In the genomic region with DNA sequence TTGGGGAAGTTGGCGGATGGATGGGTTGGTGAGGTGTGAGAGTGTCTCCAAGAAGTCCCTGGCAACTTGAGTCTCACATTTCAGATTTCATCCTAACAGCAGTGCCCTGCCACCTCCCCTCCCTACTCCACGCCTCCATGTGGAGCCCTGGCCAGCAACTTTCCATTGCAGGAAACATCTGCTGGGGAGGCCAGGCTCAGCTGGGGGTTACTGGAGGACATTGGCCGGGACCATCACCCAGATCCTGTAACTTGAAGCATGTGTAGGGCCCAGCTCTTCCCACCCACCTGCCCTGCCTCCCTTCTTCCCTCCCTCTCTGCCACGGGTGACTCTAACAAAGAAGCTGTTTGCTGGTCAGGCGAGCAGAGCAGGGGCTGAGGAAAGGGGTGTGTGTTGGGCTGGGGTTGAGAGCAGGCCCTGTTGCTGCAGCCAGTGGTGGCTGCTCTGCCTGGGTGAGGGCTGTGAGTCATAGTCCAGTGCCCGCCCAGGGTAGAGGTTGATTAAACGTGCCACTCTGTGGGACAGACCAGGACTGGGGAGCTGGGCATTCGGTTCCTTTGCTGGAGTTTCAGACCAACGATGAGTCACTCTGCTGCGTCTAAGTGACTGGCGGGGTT, we compare ENCODE assay signal across 12 cellular contexts.
DNase-seq lines count a peak whose midpoint lies in the region; ATAC-seq and TF ChIP-seq lines count a peak whose summit lies in the region.
"Had no signal": no experiment of that assay in that cellular context is flagged by ENCODE, and none has a peak within 500 bp of the region (broad histone marks: within the 10 kb centered on the region; RNA-seq: fewer than 3 reads in every experiment).

No MANE protein-coding gene starts in this region.

- intact Hi-C loops in HCT116 (cut with micrococcal nuclease), result no loop called here
- intact Hi-C loops in right cardiac atrium (cut with DNase I), result no loop called here

- H3K79me2 ChIP-seq in HCT116 (ENCODE audit: insufficient read depth, low read length) (no peaks in the 10 kb centered on the region), smooth muscle cell (ENCODE audit: low read depth) (no peaks in the 10 kb centered on the region)

- no peaks in the 10 kb centered on the region for H3K4me1 Mint-ChIP-seq in activated T-cell treated with anti-CD3 and anti-CD28 coated beads, Interleukin-2, amount 50 U/mL, for 24 hours (ENCODE audit: low read depth)

- H3K4me3 Mint-ChIP-seq in activated T-cell treated with anti-CD3 and anti-CD28 coated beads, Interleukin-2, amount 50 U/mL, for 24 hours, result no peak overlapping the region
- H3K4me3 Mint-ChIP-seq: activated T-cell treated with anti-CD3 and anti-CD28 coated beads, Interleukin-2, amount 50 U/mL, for 4 hours; neural crest cell had no signal

- H3K4me1 ChIP-seq in HCT116 (ENCODE audit: control insufficient read depth in 1 of 2, insufficient read depth in 2 of 2, low read length in 2 of 2) (peaks cover 12 to 13% of the 10 kb centered on the region in 2 experiments), right cardiac atrium (ENCODE audit: control insufficient read depth, insufficient read depth, low read length) (no peaks in the 10 kb centered on the region), smooth muscle cell (ENCODE audit: low read depth) (peaks cover 3% of the 10 kb centered on the region)

- BruUV-seq in HCT116 (replicated peaks; lab: Mats Ljungman, UMichigan), result no TSS peak

- no peaks in the 10 kb centered on the region for H3K9me2 ChIP-seq in HCT116 (ENCODE audit: insufficient read depth)

- H2AFZ ChIP-seq in HCT116 (ENCODE audit: low read depth, low read length, poor library complexity, severe bottlenecking) (no peak overlapping the region), smooth muscle cell (ENCODE audit: low read depth) (no peak overlapping the region)

- in situ Hi-C loops in KBM-7 (cut with MboI; ENCODE audit: low pct_unique_long_range_greater_than_20kb, low sequenced_read_pairs), result no loop called here

- TF ChIP-seq POLR2A in HCT116 (IDR thresholded peaks at IDR 0.05; ENCODE audit: borderline replicate concordance, extremely low read depth, insufficient read depth, insufficient read length), result no peak

- peak overlapping the region; percentile 57 for H3K4me2 ChIP-seq in HCT116 (ENCODE audit: low read length)
- no peak overlapping the region for H3K4me2 ChIP-seq in smooth muscle cell

- H3K36me3 Mint-ChIP-seq in activated T-cell treated with anti-CD3 and anti-CD28 coated beads, Interleukin-2, amount 50 U/mL, for 24 hours (ENCODE audit: low read depth), result peaks cover 28% of the 10 kb centered on the region

- H3K9ac ChIP-seq in HCT116 (ENCODE audit: low read length), result no peak overlapping the region
- no peak overlapping the region for H3K9ac ChIP-seq in smooth muscle cell (ENCODE audit: low read depth)

- ATAC-seq in HCT116, result peak; percentile 93
- ATAC-seq in right cardiac atrium, result peak; percentile 64 to 80
- no peak for ATAC-seq in GM18870 (IDR thresholded peaks at IDR 0.05; ENCODE audit: unreplicated experiment)

- H3K4me3 ChIP-seq in HCT116 (replicated peaks in 1 of 2; ENCODE audit: low read depth in 1 of 2, low read length in 2 of 2), result no peak overlapping the region
- no peak overlapping the region for H3K4me3 ChIP-seq in right cardiac atrium (ENCODE audit: low read length)
- H3K4me3 ChIP-seq in smooth muscle cell, result no peak overlapping the region
- H3K4me3 ChIP-seq: esophagus squamous epithelium had no signal

- H3K27ac Mint-ChIP-seq in activated T-cell treated with anti-CD3 and anti-CD28 coated beads, Interleukin-2, amount 50 U/mL, for 24 hours, result no peak overlapping the region

- TF ChIP-seq CTCF in HCT116 (IDR thresholded peaks at IDR 0.05 in 2 of 3, conservative IDR thresholded peaks at IDR 0.05 in 1 of 3; ENCODE audit: borderline replicate concordance in 1 of 3, insufficient read depth in 1 of 3, low read depth in 2 of 3, low read length in 2 of 3) (no peak), smooth muscle cell (IDR thresholded peaks at IDR 0.05; ENCODE audit: borderline replicate concordance, insufficient read depth, poor library complexity, severe bottlenecking) (no peak)

- 67% methylated on average over 11 of the region's 11 CpGs for WGBS in right cardiac atrium
- 47% methylated on average over 11 of the region's 11 CpGs for WGBS in smooth muscle cell (ENCODE audit: low lambda C conversion rate)

- TF ChIP-seq RAD21 in HCT116 (IDR thresholded peaks at IDR 0.05; ENCODE audit: low read depth), result no peak

- POLR2A ChIA-PET in HCT116 (lab: Charles Lee), result interaction anchor here (1.2 kb wide), 1 partner anchor 10 kb away, joined by 3 read pairs; no protein-coding TSS in a partner anchor

- RAD21 ChIA-PET in HCT116 (lab: Charles Lee; ENCODE audit: low non-redundant PET in 1 of 2, low total read pairs in 2 of 2, uncharacterized antibody in 2 of 2, unreplicated experiment in 2 of 2), result no interaction called here

- H3K9me3 Mint-ChIP-seq in activated T-cell treated with anti-CD3 and anti-CD28 coated beads, Interleukin-2, amount 50 U/mL, for 24 hours, result no peaks in the 10 kb centered on the region
- H3K9me3 Mint-ChIP-seq: activated T-cell treated with anti-CD3 and anti-CD28 coated beads, Interleukin-2, amount 50 U/mL, for 4 hours; neural crest cell had no signal

- H3K36me3 ChIP-seq in HCT116 (ENCODE audit: control insufficient read depth in 1 of 2, insufficient read depth in 2 of 2, low read length in 2 of 2) (no peaks in the 10 kb centered on the region), smooth muscle cell (ENCODE audit: low read depth) (no peaks in the 10 kb centered on the region)
- H3K36me3 ChIP-seq: esophagus squamous epithelium had no signal

- peak overlapping the region; percentile 33; the same call in 1 of the 2 replicates for H3K27ac ChIP-seq in HCT116 (ENCODE audit: low read depth, low read length)
- H3K27ac ChIP-seq in right cardiac atrium (ENCODE audit: low read length), result no peak overlapping the region
- no peak overlapping the region for H3K27ac ChIP-seq in smooth muscle cell (ENCODE audit: low read depth)
- H3K27ac ChIP-seq: esophagus squamous epithelium had no signal

- H4K20me1 ChIP-seq in HCT116 (ENCODE audit: insufficient read depth) (no peaks in the 10 kb centered on the region), smooth muscle cell (ENCODE audit: low read depth) (no peaks in the 10 kb centered on the region)

- CTCF ChIA-PET in HCT116 (lab: Charles Lee), result interaction anchor here (0.6 to 1.2 kb wide), 2 partner anchors 10 to 668 kb away, joined by 3 to 4 read pairs; no protein-coding TSS in a partner anchor

- DNase-seq in HCT116 (ENCODE audit: low read depth, low spot score) (peak; percentile 23), T1000 (lab: John Stamatoyannopoulos, UW) (peak; percentile 37), right cardiac atrium (peak in 1 of 3 donors; percentile 23), smooth muscle cell (lab: John Stamatoyannopoulos, UW; ENCODE audit: unreplicated experiment) (peak; percentile 8), KBM-7 (no peak)
- no peak for DNase-seq in activated T-cell treated with anti-CD3 and anti-CD28 coated beads, Interleukin-2, amount 50 U/mL, for 24 hours
- DNase-seq: activated T-cell treated with anti-CD3 and anti-CD28 coated beads, Interleukin-2, amount 50 U/mL, for 4 hours; esophagus squamous epithelium; Karpas-422; SHP77 treated with DMSO at 0.1 percent for 48 hours had no signal

- no peaks in the 10 kb centered on the region for H3K27me3 Mint-ChIP-seq in activated T-cell treated with anti-CD3 and anti-CD28 coated beads, Interleukin-2, amount 50 U/mL, for 24 hours

- H3F3A ChIP-seq in smooth muscle cell (ENCODE audit: low read depth), result no peaks in the 10 kb centered on the region

- H3K9me3 ChIP-seq in HCT116 (ENCODE audit: control insufficient read depth in 1 of 2, insufficient read depth in 1 of 2, low read depth in 1 of 2, low read length in 2 of 2) (no peaks in the 10 kb centered on the region), right cardiac atrium (ENCODE audit: control insufficient read depth, low read length) (no peaks in the 10 kb centered on the region), smooth muscle cell (replicated peaks; ENCODE audit: low read depth) (no peaks in the 10 kb centered on the region)
- H3K9me3 ChIP-seq: esophagus squamous epithelium had no signal

- H3K27me3 ChIP-seq in HCT116 (ENCODE audit: insufficient read depth, low read length), result no peaks in the 10 kb centered on the region
- no peaks in the 10 kb centered on the region for H3K27me3 ChIP-seq in right cardiac atrium (ENCODE audit: control insufficient read depth, insufficient read depth)
- H3K27me3 ChIP-seq in smooth muscle cell (ENCODE audit: low read depth), result no peaks in the 10 kb centered on the region
- H3K27me3 ChIP-seq: esophagus squamous epithelium had no signal

TF ChIP-seq in HCT116, 20 proteins besides CTCF, POLR2A, EP300 and RAD21 (continues in another document):
- TF ChIP-seq JUND (IDR thresholded peaks at IDR 0.05) (peak; percentile 63), YY1 (IDR thresholded peaks at IDR 0.05; ENCODE audit: extremely low read depth, insufficient replicate concordance, low read depth, low read length) (no peak), SRF (IDR thresholded peaks at IDR 0.05; ENCODE audit: low read depth) (no peak)
- TF ChIP-seq, protein P1, sequence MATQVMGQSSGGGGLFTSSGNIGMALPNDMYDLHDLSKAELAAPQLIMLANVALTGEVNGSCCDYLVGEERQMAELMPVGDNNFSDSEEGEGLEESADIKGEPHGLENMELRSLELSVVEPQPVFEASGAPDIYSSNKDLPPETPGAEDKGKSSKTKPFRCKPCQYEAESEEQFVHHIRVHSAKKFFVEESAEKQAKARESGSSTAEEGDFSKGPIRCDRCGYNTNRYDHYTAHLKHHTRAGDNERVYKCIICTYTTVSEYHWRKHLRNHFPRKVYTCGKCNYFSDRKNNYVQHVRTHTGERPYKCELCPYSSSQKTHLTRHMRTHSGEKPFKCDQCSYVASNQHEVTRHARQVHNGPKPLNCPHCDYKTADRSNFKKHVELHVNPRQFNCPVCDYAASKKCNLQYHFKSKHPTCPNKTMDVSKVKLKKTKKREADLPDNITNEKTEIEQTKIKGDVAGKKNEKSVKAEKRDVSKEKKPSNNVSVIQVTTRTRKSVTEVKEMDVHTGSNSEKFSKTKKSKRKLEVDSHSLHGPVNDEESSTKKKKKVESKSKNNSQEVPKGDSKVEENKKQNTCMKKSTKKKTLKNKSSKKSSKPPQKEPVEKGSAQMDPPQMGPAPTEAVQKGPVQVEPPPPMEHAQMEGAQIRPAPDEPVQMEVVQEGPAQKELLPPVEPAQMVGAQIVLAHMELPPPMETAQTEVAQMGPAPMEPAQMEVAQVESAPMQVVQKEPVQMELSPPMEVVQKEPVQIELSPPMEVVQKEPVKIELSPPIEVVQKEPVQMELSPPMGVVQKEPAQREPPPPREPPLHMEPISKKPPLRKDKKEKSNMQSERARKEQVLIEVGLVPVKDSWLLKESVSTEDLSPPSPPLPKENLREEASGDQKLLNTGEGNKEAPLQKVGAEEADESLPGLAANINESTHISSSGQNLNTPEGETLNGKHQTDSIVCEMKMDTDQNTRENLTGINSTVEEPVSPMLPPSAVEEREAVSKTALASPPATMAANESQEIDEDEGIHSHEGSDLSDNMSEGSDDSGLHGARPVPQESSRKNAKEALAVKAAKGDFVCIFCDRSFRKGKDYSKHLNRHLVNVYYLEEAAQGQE (IDR thresholded peaks at IDR 0.05; ENCODE audit: low read depth), result no peak
- TF ChIP-seq, protein P2, sequence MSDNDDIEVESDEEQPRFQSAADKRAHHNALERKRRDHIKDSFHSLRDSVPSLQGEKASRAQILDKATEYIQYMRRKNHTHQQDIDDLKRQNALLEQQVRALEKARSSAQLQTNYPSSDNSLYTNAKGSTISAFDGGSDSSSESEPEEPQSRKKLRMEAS (IDR thresholded peaks at IDR 0.05), result no peak

Comparison
In these comparisons a context has a peak if more than half of its experiments do, and no peak if none do; other contexts are left out.
1. DNase-seq: peak in HCT116 (single experiment), T1000 (single experiment) and smooth muscle cell (single experiment); none in KBM-7 (single experiment) and activated T-cell treated with anti-CD3 and anti-CD28 coated beads, Interleukin-2, amount 50 U/mL, for 24 hours (single experiment).